ENCODE assay signal across 1 cellular context in genomic region chr6:148416309-148416965, GRCh38.
A peak's percentile ranks its signal among the peaks of the same experiment; 100 is the strongest.
TF ChIP-seq lines count a peak whose summit lies in the region.

No MANE protein-coding gene starts in this region.

TF ChIP-seq in HepG2, 621 proteins besides CTCF, POLR2A, EP300 and RAD21:
- TF ChIP-seq ZNF790 (CRISPR knock-in tag; IDR thresholded peaks at IDR 0.05; ENCODE audit: borderline replicate concordance), result no peak
- TF ChIP-seq, protein P1, sequence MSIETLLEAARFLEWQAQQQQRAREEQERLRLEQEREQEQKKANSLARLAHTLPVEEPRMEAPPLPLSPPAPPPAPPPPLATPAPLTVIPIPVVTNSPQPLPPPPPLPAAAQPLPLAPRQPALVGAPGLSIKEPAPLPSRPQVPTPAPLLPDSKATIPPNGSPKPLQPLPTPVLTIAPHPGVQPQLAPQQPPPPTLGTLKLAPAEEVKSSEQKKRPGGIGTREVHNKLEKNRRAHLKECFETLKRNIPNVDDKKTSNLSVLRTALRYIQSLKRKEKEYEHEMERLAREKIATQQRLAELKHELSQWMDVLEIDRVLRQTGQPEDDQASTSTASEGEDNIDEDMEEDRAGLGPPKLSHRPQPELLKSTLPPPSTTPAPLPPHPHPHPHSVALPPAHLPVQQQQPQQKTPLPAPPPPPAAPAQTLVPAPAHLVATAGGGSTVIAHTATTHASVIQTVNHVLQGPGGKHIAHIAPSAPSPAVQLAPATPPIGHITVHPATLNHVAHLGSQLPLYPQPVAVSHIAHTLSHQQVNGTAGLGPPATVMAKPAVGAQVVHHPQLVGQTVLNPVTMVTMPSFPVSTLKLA (IDR thresholded peaks at IDR 0.05), result peak; percentile 90
